36 cellular contexts compared by ENCODE assay signal in the genomic region with DNA sequence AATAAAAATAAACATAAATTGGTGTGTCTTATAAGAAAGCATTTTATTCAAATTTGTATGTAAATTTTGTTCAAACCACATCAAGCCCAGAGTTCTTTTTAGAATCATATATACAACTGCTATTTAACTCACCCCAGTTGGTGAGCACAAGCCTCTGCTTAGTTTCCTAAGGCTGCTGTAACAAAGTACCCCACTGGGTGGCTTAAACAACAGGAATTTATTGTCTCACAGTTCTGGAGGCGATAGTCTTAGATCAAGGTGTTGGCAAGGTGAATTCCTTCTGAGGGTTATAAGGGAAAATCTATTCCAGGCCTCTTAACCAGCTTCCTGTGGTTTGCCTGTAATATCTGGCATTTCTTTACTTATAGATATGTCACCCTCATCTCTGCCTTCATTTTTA.
DNase-seq lines count a peak whose midpoint lies in the region; ATAC-seq, FAIRE-seq and TF ChIP-seq lines count a peak whose summit lies in the region.
"Had no signal": no experiment of that assay in that cellular context is flagged by ENCODE, and none has a peak within 500 bp of the region (broad histone marks: within the 10 kb centered on the region; RNA-seq: fewer than 3 reads in every experiment).

No MANE protein-coding gene starts in this region.

- H3K9me3 ChIP-seq in H1 (ENCODE audit: insufficient read depth in 2 of 2, low read depth in 1 of 2, low read length in 1 of 2) (no peaks in the 10 kb centered on the region), neural progenitor cell (ENCODE audit: low read depth) (no peaks in the 10 kb centered on the region), breast epithelium (no peaks in the 10 kb centered on the region)
- H3K9me3 ChIP-seq: ascending aorta, pancreas, right atrium auricular region, upper lobe of right lung had no signal

- H3K4me1 ChIP-seq in H1 (replicated peaks in 1 of 4; ENCODE audit: control insufficient read depth in 3 of 4, insufficient read depth in 4 of 4, low read length in 3 of 4) (peaks cover 0 to 2% (median 0%) of the 10 kb centered on the region in 4 experiments; a peak in 1 of 7 replicates), neural progenitor cell (no peaks in the 10 kb centered on the region), breast epithelium (no peaks in the 10 kb centered on the region)
- H3K4me1 ChIP-seq: ascending aorta, left lung, pancreas, right atrium auricular region, SJSA1, upper lobe of right lung had no signal

- peak; percentile 47 to 63; a peak in 3 of 4 replicates for TF ChIP-seq RAD21 in H1 (IDR thresholded peaks at IDR 0.05 in 1 of 2, conservative IDR thresholded peaks at IDR 0.05 in 1 of 2; ENCODE audit: low read depth in 2 of 2, low read length in 2 of 2)

- H3K79me1 ChIP-seq in H1 (ENCODE audit: low read depth, low read length): no peaks in the 10 kb centered on the region

- ATAC-seq in HG03378 (IDR thresholded peaks at IDR 0.05; ENCODE audit: unreplicated experiment) (no peak), HG03439 (IDR thresholded peaks at IDR 0.05; ENCODE audit: unreplicated experiment) (no peak)
- ATAC-seq: activated CD8-positive, alpha-beta memory T cell treated with anti-CD3 and anti-CD28 coated beads, Interleukin-2, amount 10 ng/mL, durations not matched to agents 7 days and 5 days; activated T-cell treated with anti-CD3 and anti-CD28 coated beads, Interleukin-2, amount 50 U/mL, for 4 hours; left lung; pancreas; upper lobe of right lung had no signal

- intact Hi-C loops in breast epithelium (cut with DNase I; ENCODE audit: low total_unique reads): no loop called here

- no peak overlapping the region for H3K56ac ChIP-seq in H1 (replicated peaks; ENCODE audit: insufficient read length, low read depth, low read length)

- no peaks in the 10 kb centered on the region for H3K4me1 Mint-ChIP-seq in neural progenitor cell
- H3K4me1 Mint-ChIP-seq: activated CD8-positive, alpha-beta memory T cell treated with anti-CD3 and anti-CD28 coated beads, Interleukin-2, amount 10 ng/mL, durations not matched to agents 7 days and 5 days; activated naive CD8-positive, alpha-beta T cell treated with anti-CD3 and anti-CD28 coated beads, Interleukin-2, amount 10 ng/mL, durations not matched to agents 7 days and 5 days; CD4-positive, CD25-positive, alpha-beta regulatory T cell; memory B cell had no signal

- no peak overlapping the region for H4K8ac ChIP-seq in H1 (ENCODE audit: extremely low read depth, insufficient read depth, low read length)

- 47% methylated on average over 1 of the region's 1 CpG; no CpG with 5 or more reads in 1 of the 2 experiments for WGBS in H1 (ENCODE audit: extremely low coverage in 1 of 2, insufficient coverage in 1 of 2, insufficient read length in 1 of 2, insufficient replicate concordance in 2 of 2, low coverage in 1 of 2, low lambda C conversion rate in 2 of 2, missing lambda C conversion rate in 1 of 2), 2 experiments

- no peaks in the 10 kb centered on the region for H3K9me3 Mint-ChIP-seq in neural progenitor cell
- H3K9me3 Mint-ChIP-seq: memory B cell had no signal

- H3K18ac ChIP-seq in H1 (ENCODE audit: extremely low read depth, low read length): no peak overlapping the region

- DNase-seq in DMS 273 (lab: John Stamatoyannopoulos, UW; ENCODE audit: unreplicated experiment) (peak; percentile 0), DMS 273 treated with DMSO at 0.1 percent for 48 hours (lab: John Stamatoyannopoulos, UW) (no peak), OCI-M1 (lab: John Stamatoyannopoulos, UW) (peak; percentile 14), H1 (ENCODE audit: low read depth in 1 of 2, low spot score in 2 of 2) (no peak), neural progenitor cell (ENCODE audit: low spot score) (peak; percentile 34), breast epithelium (ENCODE audit: low spot score in 2 of 2) (no peak)
- DNase-seq: activated CD4-positive, alpha-beta T cell treated with anti-CD3 and anti-CD28 coated beads, Interleukin-2, amount 50 U/mL, for 1 hour; activated CD4-positive, CD25-positive, alpha-beta regulatory T cell; activated CD8-positive, alpha-beta memory T cell treated with anti-CD3 and anti-CD28 coated beads, Interleukin-2, amount 10 ng/mL, durations not matched to agents 7 days and 5 days; activated gamma-delta T cell; activated naive CD8-positive, alpha-beta T cell treated with anti-CD3 and anti-CD28 coated beads, Interleukin-2, amount 10 ng/mL, durations not matched to agents 7 days and 5 days; activated T-cell treated with anti-CD3 and anti-CD28 coated beads, Interleukin-2, amount 50 U/mL, for 4 hours; CD4-positive, CD25-positive, alpha-beta regulatory T cell; effector CD4-positive, alpha-beta T cell; EL; islet precursor cell; left lung; NCI-H1048; NCI-H1694; NCI-H524 treated with DMSO at 0.1 percent for 48 hours; pancreas; small intestine; stimulated activated naive CD4-positive, alpha-beta T cell; upper lobe of right lung had no signal

- H2BK12ac ChIP-seq in H1 (ENCODE audit: low read depth, low read length): no peak overlapping the region

- H3K27me3 Mint-ChIP-seq in neural progenitor cell (ENCODE audit: insufficient read depth, low read depth): peaks cover 2% of the 10 kb centered on the region
- H3K27me3 Mint-ChIP-seq: activated CD8-positive, alpha-beta memory T cell treated with anti-CD3 and anti-CD28 coated beads, Interleukin-2, amount 10 ng/mL, durations not matched to agents 7 days and 5 days; activated naive CD8-positive, alpha-beta T cell treated with anti-CD3 and anti-CD28 coated beads, Interleukin-2, amount 10 ng/mL, durations not matched to agents 7 days and 5 days; CD4-positive, CD25-positive, alpha-beta regulatory T cell; memory B cell had no signal

- no peak for TF ChIP-seq EP300 in H1 (IDR thresholded peaks at IDR 0.05; ENCODE audit: borderline replicate concordance in 1 of 2, low read depth in 2 of 2, low read length in 2 of 2)

- TF ChIP-seq POLR2A in H1 (IDR thresholded peaks at IDR 0.05; ENCODE audit: control extremely low read depth in 1 of 2, low read depth in 2 of 2, low read length in 2 of 2): no peak
- no peak for TF ChIP-seq POLR2A in breast epithelium (IDR thresholded peaks at IDR 0.05)

- H3K4ac ChIP-seq in H1 (replicated peaks; ENCODE audit: insufficient read length, low read depth, low read length): no peak overlapping the region

- H2BK15ac ChIP-seq in H1 (ENCODE audit: low read length): no peak overlapping the region

- no peak overlapping the region for H3K14ac ChIP-seq in H1 (ENCODE audit: insufficient read length)

- no peak overlapping the region for H3K27ac Mint-ChIP-seq in neural progenitor cell
- H3K27ac Mint-ChIP-seq: activated CD8-positive, alpha-beta memory T cell treated with anti-CD3 and anti-CD28 coated beads, Interleukin-2, amount 10 ng/mL, durations not matched to agents 7 days and 5 days; activated naive CD8-positive, alpha-beta T cell treated with anti-CD3 and anti-CD28 coated beads, Interleukin-2, amount 10 ng/mL, durations not matched to agents 7 days and 5 days; CD4-positive, CD25-positive, alpha-beta regulatory T cell; memory B cell had no signal

- H2BK120ac ChIP-seq in H1 (replicated peaks; ENCODE audit: low read depth, low read length): no peak overlapping the region

- H3K27me3 ChIP-seq in H1 (replicated peaks in 1 of 4; ENCODE audit: control insufficient read depth in 3 of 4, extremely low read depth in 1 of 4, insufficient read depth in 3 of 4, low read length in 3 of 4) (no peaks in the 10 kb centered on the region), neural progenitor cell (no peaks in the 10 kb centered on the region), breast epithelium (no peaks in the 10 kb centered on the region)
- H3K27me3 ChIP-seq: ascending aorta, cardiac muscle cell, left lung, pancreas, right atrium auricular region, SJSA1, upper lobe of right lung had no signal

- H3K36me3 Mint-ChIP-seq in neural progenitor cell: no peaks in the 10 kb centered on the region
- H3K36me3 Mint-ChIP-seq: activated CD8-positive, alpha-beta memory T cell treated with anti-CD3 and anti-CD28 coated beads, Interleukin-2, amount 10 ng/mL, durations not matched to agents 7 days and 5 days; activated naive CD8-positive, alpha-beta T cell treated with anti-CD3 and anti-CD28 coated beads, Interleukin-2, amount 10 ng/mL, durations not matched to agents 7 days and 5 days; CD4-positive, CD25-positive, alpha-beta regulatory T cell; memory B cell had no signal

- no peaks in the 10 kb centered on the region for H3K36me3 ChIP-seq in H1 (ENCODE audit: control insufficient read depth in 2 of 4, insufficient read depth in 4 of 4, low read length in 3 of 4)
- no peaks in the 10 kb centered on the region for H3K36me3 ChIP-seq in neural progenitor cell
- no peaks in the 10 kb centered on the region for H3K36me3 ChIP-seq in breast epithelium
- H3K36me3 ChIP-seq: ascending aorta, cardiac muscle cell, left lung, pancreas, right atrium auricular region, SJSA1, upper lobe of right lung had no signal

- no peaks in the 10 kb centered on the region for H3F3A ChIP-seq in neural progenitor cell (ENCODE audit: low read depth)

- H4K20me1 ChIP-seq in H1 (replicated peaks in 1 of 2; ENCODE audit: control insufficient read depth in 1 of 2, insufficient read depth in 2 of 2, low read length in 2 of 2) (no peaks in the 10 kb centered on the region), neural progenitor cell (ENCODE audit: low read depth) (no peaks in the 10 kb centered on the region)

- CTCF ChIA-PET in H1 (lab: Charles Lee; ENCODE audit: partially characterized antibody): interaction anchor here (0.6 to 1.9 kb wide), 11 partner anchors 9 to 1083 kb away, joined by 3 to 8 read pairs (median 3); no protein-coding TSS in a partner anchor

- H2AK5ac ChIP-seq in H1 (ENCODE audit: low read depth, low read length): no peak overlapping the region

- H3K23ac ChIP-seq in H1 (ENCODE audit: insufficient read length): no peak overlapping the region

- H3K4me3 ChIP-seq in H1 (ENCODE audit: extremely low read depth in 1 of 4, insufficient read depth in 2 of 4, low read depth in 3 of 4, low read length in 4 of 4) (no peak overlapping the region), neural progenitor cell (no peak overlapping the region), breast epithelium (no peak overlapping the region)
- H3K4me3 ChIP-seq: ascending aorta, cardiac muscle cell, left lung, pancreas, right atrium auricular region, SJSA1, upper lobe of right lung had no signal

- H2BK20ac ChIP-seq in H1 (ENCODE audit: low read length): no peak overlapping the region

- H3K79me2 ChIP-seq in H1 (ENCODE audit: control insufficient read depth in 1 of 2, insufficient read depth in 2 of 2, low read length in 2 of 2): no peaks in the 10 kb centered on the region
- H3K79me2 ChIP-seq in neural progenitor cell (ENCODE audit: low read depth): no peaks in the 10 kb centered on the region

- H3K27ac ChIP-seq in H1 (ENCODE audit: low read depth, low read length): no peak overlapping the region
- no peak overlapping the region for H3K27ac ChIP-seq in neural progenitor cell
- H3K27ac ChIP-seq in breast epithelium: no peak overlapping the region
- H3K27ac ChIP-seq: 22Rv1, ascending aorta, cardiac muscle cell, epithelial cell of prostate, left lung, pancreas, right atrium auricular region, SJSA1, upper lobe of right lung had no signal

- no peak overlapping the region for H3K4me2 ChIP-seq in H1 (ENCODE audit: insufficient read depth in 1 of 2, low read depth in 2 of 2, low read length in 2 of 2)
- no peak overlapping the region for H3K4me2 ChIP-seq in neural progenitor cell

- no peaks in the 10 kb centered on the region for H3K23me2 ChIP-seq in H1 (ENCODE audit: low read depth, low read length)

- FAIRE-seq in H1 (lab: Jason Lieb, UNC): peak; percentile 32
- FAIRE-seq: colon, GM18507, GM19239, pancreas, small intestine had no signal

- POLR2A ChIA-PET in H1 (lab: Charles Lee; ENCODE audit: partially characterized antibody): no interaction called here

- no peak overlapping the region for H4K91ac ChIP-seq in H1 (replicated peaks; ENCODE audit: insufficient read length, low read length)

- no peak overlapping the region for H3K4me3 Mint-ChIP-seq in neural progenitor cell
- H3K4me3 Mint-ChIP-seq: activated CD8-positive, alpha-beta memory T cell treated with anti-CD3 and anti-CD28 coated beads, Interleukin-2, amount 10 ng/mL, durations not matched to agents 7 days and 5 days; activated naive CD8-positive, alpha-beta T cell treated with anti-CD3 and anti-CD28 coated beads, Interleukin-2, amount 10 ng/mL, durations not matched to agents 7 days and 5 days; activated T-cell treated with anti-CD3 and anti-CD28 coated beads, Interleukin-2, amount 50 U/mL, for 4 hours; CD4-positive, CD25-positive, alpha-beta regulatory T cell; memory B cell had no signal

- TF ChIP-seq CTCF in H1 (IDR thresholded peaks at IDR 0.05; ENCODE audit: control extremely low read depth in 1 of 3, insufficient read depth in 1 of 3, low read depth in 1 of 3, low read length in 3 of 3): peak in 2 of 3 experiments; percentile 42 to 45; a peak in 3 of 4 replicates
- peak; percentile 49 for TF ChIP-seq CTCF in neural progenitor cell (IDR thresholded peaks at IDR 0.05)
- TF ChIP-seq CTCF in breast epithelium (IDR thresholded peaks at IDR 0.05): no peak

- no peak overlapping the region for H4K5ac ChIP-seq in H1 (ENCODE audit: insufficient read length, low read depth, low read length)

- no peak overlapping the region for H2AFZ ChIP-seq in H1 (ENCODE audit: low read length)
- H2AFZ ChIP-seq in neural progenitor cell (replicated peaks): no peak overlapping the region

- no peak overlapping the region for H2BK5ac ChIP-seq in H1 (ENCODE audit: low read depth, low read length)

- H3K9ac ChIP-seq in H1 (replicated peaks in 1 of 4; ENCODE audit: extremely low read depth in 1 of 4, low read depth in 3 of 4, low read length in 3 of 4) (no peak overlapping the region), neural progenitor cell (no peak overlapping the region)

Comparison
In these comparisons a context has a peak if more than half of its experiments do, and no peak if none do; other contexts are left out.
1. DNase-seq: peak in DMS 273 (single experiment), OCI-M1 (single experiment) and neural progenitor cell (single experiment); none in DMS 273 treated with DMSO at 0.1 percent for 48 hours (single experiment), H1 (0 of 2) and breast epithelium (0 of 2).
2. CTCF ChIP-seq: peak in H1 (2 of 3) and neural progenitor cell (single experiment); none in breast epithelium (0 of 3).